ENCODE assay signal across 8 cellular contexts in the genomic region with DNA sequence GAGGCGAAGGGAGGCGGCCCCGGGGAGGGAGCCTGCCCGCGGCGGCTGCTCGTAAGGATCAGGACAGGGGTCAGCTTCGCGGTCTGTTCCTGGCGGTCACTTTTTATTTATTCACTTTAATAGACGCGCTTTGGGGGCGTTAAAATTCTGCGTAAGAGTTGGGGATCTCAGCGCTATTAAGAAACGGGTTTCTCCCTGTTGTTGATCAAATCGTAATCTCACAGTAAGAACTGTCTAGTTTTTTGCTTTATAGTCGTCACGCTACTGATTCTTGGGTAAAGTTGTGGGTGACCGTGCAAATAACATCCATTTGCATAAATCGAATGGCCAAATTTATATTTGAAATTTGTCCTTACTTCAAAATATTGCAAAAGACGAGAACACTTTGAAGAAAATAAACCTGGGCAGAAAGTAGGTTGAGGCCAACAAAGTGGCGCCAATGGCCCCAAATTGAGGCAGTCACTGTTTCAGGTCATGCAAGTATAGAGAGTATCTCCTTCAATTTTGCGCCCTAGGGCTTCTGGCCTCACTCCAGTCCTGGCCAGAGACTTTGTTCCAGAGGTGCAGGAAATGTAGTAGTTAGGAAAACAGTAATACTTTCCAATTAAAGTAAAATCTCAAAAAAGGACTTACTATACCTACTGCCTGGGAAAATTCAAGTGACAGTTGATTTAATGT. TPM values are rescaled to one million over a fixed set of nuclear protein-coding genes. Genes with fewer than 3 reads are reported as not detected.
DNase-seq lines count a peak whose midpoint lies in the region; ATAC-seq and TF ChIP-seq lines count a peak whose summit lies in the region.

No MANE protein-coding gene starts in this region.

- intact Hi-C loops in colonic mucosa (cut with DNase I), result loop anchor here (5.0 kb wide), 1 partner anchor 61 kb away; the partner anchor contains the start of gene ZBTB2

- peak overlapping the region; percentile 87 for H3K4me3 Mint-ChIP-seq in memory B cell

- no peaks in the 10 kb centered on the region for H3K27me3 ChIP-seq in OCI-LY1 (ENCODE audit: insufficient read depth, low read length)
- H3K27me3 ChIP-seq in colonic mucosa, result no peaks in the 10 kb centered on the region

- TF ChIP-seq CTCF in OCI-LY1 (IDR thresholded peaks at IDR 0.05; ENCODE audit: low read length), result no peak
- no peak for TF ChIP-seq CTCF in colonic mucosa (IDR thresholded peaks at IDR 0.05)

- H3K9me3 ChIP-seq in OCI-LY1 (ENCODE audit: low read length) (no peaks in the 10 kb centered on the region), colonic mucosa (no peaks in the 10 kb centered on the region)

- peaks cover 46% of the 10 kb centered on the region for H3K4me1 ChIP-seq in OCI-LY1 (ENCODE audit: insufficient read depth, low read length, severe bottlenecking)
- peaks cover 4% of the 10 kb centered on the region for H3K4me1 ChIP-seq in colonic mucosa
- no peaks in the 10 kb centered on the region for H3K4me1 ChIP-seq in urinary bladder (ENCODE audit: insufficient read depth)

- H3K4me3 ChIP-seq in OCI-LY1 (ENCODE audit: low read depth, low read length, poor library complexity, severe bottlenecking) (peak overlapping the region; percentile 79), colonic mucosa (peak overlapping the region; percentile 88), urinary bladder (ENCODE audit: low read depth, low read length) (peak overlapping the region; percentile 88)

- peaks cover 26% of the 10 kb centered on the region for H3K4me1 Mint-ChIP-seq in memory B cell

- H3K27me3 Mint-ChIP-seq in memory B cell, result no peaks in the 10 kb centered on the region

- DNase-seq in DMS79 treated with DMSO at 0.1 percent for 48 hours (lab: John Stamatoyannopoulos, UW) (peak; percentile 31), DMS79 (lab: John Stamatoyannopoulos, UW) (no peak), colonic mucosa (peak; percentile 44), memory B cell (ENCODE audit: low spot score in 2 of 2) (no peak), NCI-H187 treated with DMSO at 0.1 percent for 48 hours (lab: John Stamatoyannopoulos, UW) (no peak)

- H2AFZ ChIP-seq in OCI-LY1 (ENCODE audit: low read length), result 0 out of 2 replicates have a peak overlapping the region, but pooled peaks have one; percentile 1

- no peaks in the 10 kb centered on the region for H3K9me2 ChIP-seq in OCI-LY1 (ENCODE audit: low read depth, low read length)

- peak overlapping the region; percentile 91 for H3K27ac Mint-ChIP-seq in memory B cell

- peak overlapping the region; percentile 81 for H3K4me2 ChIP-seq in OCI-LY1 (ENCODE audit: low read length)

- H3K79me2 ChIP-seq in OCI-LY1 (ENCODE audit: insufficient read depth, low read length), result peaks cover 28% of the 10 kb centered on the region

- no peaks in the 10 kb centered on the region for H3K9me3 Mint-ChIP-seq in memory B cell

- H3K36me3 Mint-ChIP-seq in memory B cell, result peaks cover 2% of the 10 kb centered on the region

- H4K20me1 ChIP-seq in OCI-LY1 (ENCODE audit: insufficient read depth, low read length), result no peaks in the 10 kb centered on the region

- H3F3A ChIP-seq in OCI-LY1 (ENCODE audit: insufficient read depth, low read length), result no peaks in the 10 kb centered on the region

- ATAC-seq in memory B cell (ENCODE audit: low read depth) (no peak), HG03025 (IDR thresholded peaks at IDR 0.05; ENCODE audit: low FRiP score, unreplicated experiment) (no peak)

- peaks cover 3% of the 10 kb centered on the region; the same call in 1 of the 2 replicates for H3K36me3 ChIP-seq in OCI-LY1 (ENCODE audit: insufficient read depth, low read length)
- H3K36me3 ChIP-seq in colonic mucosa, result no peaks in the 10 kb centered on the region
- no peaks in the 10 kb centered on the region for H3K36me3 ChIP-seq in urinary bladder (ENCODE audit: insufficient read depth)

- H3K27ac ChIP-seq in OCI-LY1 (ENCODE audit: low read depth, low read length, poor library complexity, severe bottlenecking) (peak overlapping the region; percentile 55), colonic mucosa (peak overlapping the region; percentile 96), urinary bladder (ENCODE audit: low read depth) (peak overlapping the region; percentile 77)

- peak overlapping the region; percentile 75 for H3K9ac ChIP-seq in OCI-LY1 (ENCODE audit: low read length)
- peak overlapping the region; percentile 72 to 84 for H3K9ac ChIP-seq in colonic mucosa (ENCODE audit: low read depth in 2 of 2, low read length in 2 of 2)

- WGBS in urinary bladder, result under 1% methylated on average over 24 of the region's 24 CpGs

RNA-seq across cellular contexts. Expression of gene RMND1, which starts 1.0 kb away (rescaled TPM):
- total RNA-seq in colonic mucosa (10 to 100 TPM; 20.3 to 20.4 TPM), urinary bladder (41.1 TPM)
- 11.2 TPM for polyA plus RNA-seq in urinary bladder

RNA-seq across cellular contexts. Expression of gene CCDC170, which starts 40.9 kb away (rescaled TPM):
- under 1 TPM; 0.77 to 0.86 TPM for total RNA-seq in colonic mucosa
- 4.7 TPM for total RNA-seq in urinary bladder
- 0.33 TPM for polyA plus RNA-seq in urinary bladder

Comparison
In these comparisons a context has a peak if more than half of its experiments do, and no peak if none do; other contexts are left out.
1. DNase-seq: peak in DMS79 treated with DMSO at 0.1 percent for 48 hours (single experiment) and colonic mucosa (single experiment); none in DMS79 (single experiment), memory B cell (0 of 2) and NCI-H187 treated with DMSO at 0.1 percent for 48 hours (single experiment).
2. Peak in every context shown above with its lines, with median percentiles within 50 percentile points of each other: H3K27ac ChIP-seq and H3K4me3 ChIP-seq.